ENCODE assay signal across 25 cellular contexts in genomic region chr4:20370284-20370683, GRCh38.
A peak's percentile ranks its signal among the peaks of the same experiment; 100 is the strongest.
DNase-seq lines count a peak whose midpoint lies in the region; ATAC-seq and TF ChIP-seq lines count a peak whose summit lies in the region.
"Had no signal": no experiment of that assay in that cellular context is flagged by ENCODE, and none has a peak within 500 bp of the region (broad histone marks: within the 10 kb centered on the region; RNA-seq: fewer than 3 reads in every experiment).

No MANE protein-coding gene starts in this region.

- H3K4me2 ChIP-seq in IMR-90 (ENCODE audit: low read depth, low read length) (no peak overlapping the region), osteoblast (ENCODE audit: insufficient read depth, low read length) (no peak overlapping the region)

- no peaks in the 10 kb centered on the region for H3K9me3 ChIP-seq in IMR-90 (ENCODE audit: control insufficient read depth, insufficient read depth, low read length)
- no peaks in the 10 kb centered on the region for H3K9me3 ChIP-seq in aorta (ENCODE audit: control insufficient read depth, low read length)
- H3K9me3 ChIP-seq in T-helper 17 cell (ENCODE audit: control insufficient read depth, low read length, poor library complexity, severe bottlenecking): no peaks in the 10 kb centered on the region
- no peaks in the 10 kb centered on the region for H3K9me3 ChIP-seq in osteoblast (ENCODE audit: low read depth, low read length)
- H3K9me3 ChIP-seq: esophagus squamous epithelium, HAP-1, upper lobe of right lung had no signal

- no peak for TF ChIP-seq POLR2A in IMR-90 (IDR thresholded peaks at IDR 0.05; ENCODE audit: low read depth, low read length)

- H3K4me3 Mint-ChIP-seq in T-helper 17 cell: no peak overlapping the region
- H3K4me3 Mint-ChIP-seq: activated CD8-positive, alpha-beta T cell treated with anti-CD3 and anti-CD28 coated beads for 36 hours; CD4-positive, CD25-positive, alpha-beta regulatory T cell; nephron progenitor cell had no signal

- POLR2A ChIA-PET in AG04449 (lab: Yijun Ruan, JAX) (no interaction called here), IMR-90 (lab: Charles Lee; ENCODE audit: unreplicated experiment) (no interaction called here)

- no peak overlapping the region for H3K27ac Mint-ChIP-seq in T-helper 17 cell
- H3K27ac Mint-ChIP-seq: activated CD8-positive, alpha-beta T cell treated with anti-CD3 and anti-CD28 coated beads for 36 hours; CD4-positive, CD25-positive, alpha-beta regulatory T cell; nephron progenitor cell had no signal

- no peak overlapping the region for H2AK5ac ChIP-seq in IMR-90 (ENCODE audit: low read depth, low read length)

- DNase-seq in AG04449 (ENCODE audit: low read depth, low spot score) (peak; percentile 71), IMR-90 (peak; percentile 85), brain microvascular endothelial cell (peak; percentile 5), foreskin fibroblast (peak; percentile 51 to 81), aorta (no peak), T-helper 17 cell (no peak), osteoblast (ENCODE audit: insufficient read length, low spot score, missing footprints) (no peak)
- DNase-seq in activated naive CD4-positive, alpha-beta T cell treated with Interleukin-2 at 50 U/mL for 16 hours: no peak
- DNase-seq: activated CD4-positive, CD25-positive, alpha-beta regulatory T cell treated with anti-CD3 and anti-CD28 coated beads, Interleukin-2, amount 50 U/mL, for 72 hours; activated CD8-positive, alpha-beta T cell treated with anti-CD3 and anti-CD28 coated beads for 36 hours; activated naive CD4-positive, alpha-beta T cell; activated T-cell treated with anti-CD3 and anti-CD28 coated beads, Interleukin-2, amount 50 U/mL, for 1 hour; CD4-positive, CD25-positive, alpha-beta regulatory T cell; effector memory CD4-positive, alpha-beta T cell; esophagus squamous epithelium; hypothalamus; KG1; NCI-H1694; NCI-H345; NCI-H82; nephron progenitor cell; SW 1271; upper lobe of right lung had no signal

- H4K91ac ChIP-seq in IMR-90 (ENCODE audit: insufficient read depth, low read depth, low read length): no peak overlapping the region

- TF ChIP-seq CTCF in AG04449 (IDR thresholded peaks at IDR 0.05; ENCODE audit: insufficient read depth, low read length, missing control alignments): no peak
- no peak for TF ChIP-seq CTCF in IMR-90 (conservative IDR thresholded peaks at IDR 0.05; ENCODE audit: low read depth, low read length)
- TF ChIP-seq CTCF in brain microvascular endothelial cell (IDR thresholded peaks at IDR 0.05; ENCODE audit: low read depth, low read length, missing control alignments): no peak
- TF ChIP-seq CTCF in foreskin fibroblast (IDR thresholded peaks at IDR 0.05; ENCODE audit: low read depth, low read length): no peak
- TF ChIP-seq CTCF in osteoblast (IDR thresholded peaks at IDR 0.05; ENCODE audit: extremely low read depth, low read depth, low read length): no peak

- H3K36me3 ChIP-seq in IMR-90 (ENCODE audit: control insufficient read depth, insufficient read depth, low read length) (no peaks in the 10 kb centered on the region), brain microvascular endothelial cell (replicated peaks) (no peaks in the 10 kb centered on the region), aorta (ENCODE audit: control insufficient read depth in 1 of 2, insufficient read depth in 2 of 2, low read length in 1 of 2) (no peaks in the 10 kb centered on the region), osteoblast (ENCODE audit: insufficient read depth, low read length) (no peaks in the 10 kb centered on the region)
- H3K36me3 ChIP-seq: esophagus squamous epithelium, HAP-1, upper lobe of right lung had no signal

- H3K27me3 Mint-ChIP-seq in T-helper 17 cell: no peaks in the 10 kb centered on the region
- H3K27me3 Mint-ChIP-seq: activated CD8-positive, alpha-beta T cell treated with anti-CD3 and anti-CD28 coated beads for 36 hours; CD4-positive, CD25-positive, alpha-beta regulatory T cell had no signal

- H4K5ac ChIP-seq in IMR-90 (ENCODE audit: low read depth, low read length): no peak overlapping the region

- intact Hi-C loops in IMR-90 (cut with micrococcal nuclease): loop anchor here (2.0 kb wide), 1 partner anchor 15 kb away; no protein-coding TSS in a partner anchor
- intact Hi-C loops in aorta (cut with DNase I): no loop called here

- no peak overlapping the region for H3K56ac ChIP-seq in IMR-90 (ENCODE audit: extremely low read depth, insufficient read depth, low read length)

- peaks cover 12% of the 10 kb centered on the region for H3K9me1 ChIP-seq in IMR-90 (ENCODE audit: insufficient read depth, low read length)

- CTCF ChIA-PET in AG04449 (lab: Yijun Ruan, JAX) (no interaction called here), IMR-90 (lab: Yijun Ruan, JAX) (no interaction called here)

- no peak overlapping the region for H2BK15ac ChIP-seq in IMR-90 (ENCODE audit: low read depth, low read length)

- no peaks in the 10 kb centered on the region for H3K79me1 ChIP-seq in IMR-90 (ENCODE audit: low read depth in 1 of 2, low read length in 2 of 2)

- ATAC-seq in IMR-90 (ENCODE audit: low read depth) (peak; percentile 88), aorta (ENCODE audit: low FRiP score) (no peak), T-helper 17 cell (no peak)
- ATAC-seq: activated CD8-positive, alpha-beta T cell treated with anti-CD3 and anti-CD28 coated beads for 36 hours; Right ventricle myocardium inferior; upper lobe of right lung had no signal

- H3K4me1 ChIP-seq in IMR-90 (ENCODE audit: control insufficient read depth, insufficient read depth, low read length) (peaks cover 8% of the 10 kb centered on the region), aorta (ENCODE audit: control insufficient read depth in 1 of 2, insufficient read depth in 2 of 2, low read length in 2 of 2) (peaks cover 0 to 4% of the 10 kb centered on the region in 2 donors), osteoblast (ENCODE audit: insufficient read depth, low read length) (peaks cover 27% of the 10 kb centered on the region)

- H2BK5ac ChIP-seq in IMR-90 (ENCODE audit: low read depth, low read length, poor library complexity, severe bottlenecking): no peak overlapping the region

- in situ Hi-C loops in IMR-90 (cut with MboI; ENCODE audit: low sequenced_read_pairs): no loop called here
- in situ Hi-C loops in brain microvascular endothelial cell (cut with HindIII; ENCODE audit: low pct_ligation_motif_present, low sequenced_read_pairs): no loop called here

- no peak overlapping the region for H3K14ac ChIP-seq in IMR-90 (replicated peaks; ENCODE audit: low read depth, low read length)

- H3K27me3 ChIP-seq in IMR-90 (ENCODE audit: control insufficient read depth, insufficient read depth, low read length): no peaks in the 10 kb centered on the region
- H3K27me3 ChIP-seq in brain microvascular endothelial cell (replicated peaks): no peaks in the 10 kb centered on the region
- H3K27me3 ChIP-seq in aorta (ENCODE audit: control insufficient read depth in 1 of 2, insufficient read depth in 2 of 2, low read length in 1 of 2): no peaks in the 10 kb centered on the region
- no peaks in the 10 kb centered on the region for H3K27me3 ChIP-seq in osteoblast (ENCODE audit: insufficient read depth, low read length)
- H3K27me3 ChIP-seq: esophagus squamous epithelium, upper lobe of right lung had no signal

- dilution Hi-C loops in IMR-90 (cut with HindIII; ENCODE audit: low sequenced_read_pairs, unreplicated experiment): no loop called here

- no peak overlapping the region for H4K8ac ChIP-seq in IMR-90 (ENCODE audit: low read depth in 2 of 2, low read length in 2 of 2)

- H3K36me3 Mint-ChIP-seq in T-helper 17 cell (ENCODE audit: low read depth): no peaks in the 10 kb centered on the region
- H3K36me3 Mint-ChIP-seq: CD4-positive, CD25-positive, alpha-beta regulatory T cell had no signal

- TF ChIP-seq RAD21 in IMR-90 (IDR thresholded peaks at IDR 0.05; ENCODE audit: low read length): no peak

- no peak overlapping the region for H3K4ac ChIP-seq in IMR-90 (ENCODE audit: low read depth, low read length)

- no peak overlapping the region for H2AFZ ChIP-seq in IMR-90 (replicated peaks; ENCODE audit: low read length, poor library complexity)
- H2AFZ ChIP-seq in osteoblast (ENCODE audit: low read length): no peak overlapping the region

- H3K4me3 ChIP-seq in AG04449 (ENCODE audit: low read depth, low read length) (no peak overlapping the region), IMR-90 (ENCODE audit: insufficient read depth, low read depth, low read length) (no peak overlapping the region), brain microvascular endothelial cell (ENCODE audit: low read depth, low read length) (no peak overlapping the region), foreskin fibroblast (ENCODE audit: low read depth in 1 of 2, low read length in 2 of 2) (no peak overlapping the region), aorta (ENCODE audit: low read length in 2 of 2) (no peak overlapping the region), osteoblast (ENCODE audit: insufficient read depth, low read length) (no peak overlapping the region)
- H3K4me3 ChIP-seq: esophagus squamous epithelium, HAP-1, upper lobe of right lung had no signal

- no CpG with 5 or more reads among the region's 2 CpGs for WGBS in IMR-90 (ENCODE audit: extremely low coverage in 2 of 2, insufficient read length in 1 of 2), 2 experiments
- 88 to 95% methylated on average over 2 of the region's 2 CpGs for WGBS in aorta, 2 donors

- H3K4me1 Mint-ChIP-seq in T-helper 17 cell: peaks cover 2% of the 10 kb centered on the region
- H3K4me1 Mint-ChIP-seq: CD4-positive, CD25-positive, alpha-beta regulatory T cell had no signal

- no TSS peak for BruUV-seq in IMR-90 (replicated peaks; lab: Mats Ljungman, UMichigan)

- H3K27ac ChIP-seq in IMR-90 (ENCODE audit: insufficient read depth, low read length) (no peak overlapping the region), brain microvascular endothelial cell (no peak overlapping the region), aorta (ENCODE audit: low read depth in 1 of 2, low read length in 2 of 2) (no peak overlapping the region), osteoblast (ENCODE audit: low read depth, low read length) (no peak overlapping the region)
- H3K27ac ChIP-seq: upper lobe of right lung had no signal

- H3K9ac ChIP-seq in IMR-90 (ENCODE audit: low read depth, low read length): no peak overlapping the region

- no peak overlapping the region for H3K23ac ChIP-seq in IMR-90 (ENCODE audit: low read depth, low read length)

- H3K18ac ChIP-seq in IMR-90 (ENCODE audit: low read depth, low read length): no peak overlapping the region

- no peak overlapping the region for H2BK20ac ChIP-seq in IMR-90 (ENCODE audit: low read depth, low read length)

- H4K20me1 ChIP-seq in IMR-90 (ENCODE audit: insufficient read depth, low read length) (no peaks in the 10 kb centered on the region), osteoblast (ENCODE audit: insufficient read depth, low read length) (no peaks in the 10 kb centered on the region)

- H2AK9ac ChIP-seq in IMR-90 (replicated peaks; ENCODE audit: low read depth, low read length, poor library complexity): no peak overlapping the region

- peaks cover 32% of the 10 kb centered on the region for H3K79me2 ChIP-seq in osteoblast (ENCODE audit: insufficient read depth, low read length)

- 0 out of 2 replicates have a peak overlapping the region, but pooled peaks have one; percentile 30 for H2BK120ac ChIP-seq in IMR-90 (ENCODE audit: low read depth, low read length)

TF ChIP-seq in IMR-90, 13 proteins besides CTCF, POLR2A, EP300 and RAD21 (continues in another document):
- TF ChIP-seq RCOR1 (IDR thresholded peaks at IDR 0.05; ENCODE audit: insufficient replicate concordance, low read length) (no peak), RFX5 (IDR thresholded peaks at IDR 0.05; ENCODE audit: low read depth, low read length) (no peak), CHD1 (IDR thresholded peaks at IDR 0.05; ENCODE audit: low read depth, low read length) (no peak)

Comparison
In these comparisons a context has a peak if more than half of its experiments do, and no peak if none do; other contexts are left out.
1. DNase-seq: peak in AG04449 (single experiment), IMR-90 (single experiment), brain microvascular endothelial cell (single experiment) and foreskin fibroblast (2 of 2); none in aorta (0 of 2), activated naive CD4-positive, alpha-beta T cell treated with Interleukin-2 at 50 U/mL for 16 hours (single experiment), T-helper 17 cell (0 of 3) and osteoblast (single experiment).